1 cellular context compared by ENCODE assay signal in the genomic region with DNA sequence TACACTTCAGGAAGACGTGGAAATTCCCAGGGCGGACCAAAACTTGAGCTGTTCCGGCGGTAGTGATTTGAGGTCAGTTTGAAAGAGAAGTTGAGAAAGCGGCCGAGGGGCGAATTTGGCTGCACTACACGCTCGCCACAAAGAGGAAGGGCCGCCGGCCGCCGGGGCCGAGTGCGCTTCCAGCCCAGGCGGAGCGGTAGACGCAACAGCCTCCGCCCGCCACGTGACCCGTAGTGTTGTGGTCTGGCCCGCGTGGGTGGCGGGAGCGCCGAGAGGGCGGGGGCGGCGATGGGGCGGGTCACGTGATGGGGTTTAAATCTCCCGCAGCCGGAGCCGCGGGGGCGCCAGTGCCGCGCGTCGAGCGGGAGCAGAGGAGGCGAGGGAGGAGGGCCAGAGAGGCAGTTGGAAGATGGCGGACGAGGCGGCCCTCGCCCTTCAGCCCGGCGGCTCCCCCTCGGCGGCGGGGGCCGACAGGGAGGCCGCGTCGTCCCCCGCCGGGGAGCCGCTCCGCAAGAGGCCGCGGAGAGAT.
TF ChIP-seq lines count a peak whose summit lies in the region.

A gene (plus strand): TSS at position 344 of the 529 bp plus-strand sequence. CDS start 66 bp downstream, at position 410.

TF ChIP-seq in K562, 482 proteins besides CTCF, POLR2A, EP300 and RAD21 (continued from another document and continues in another):
- TF ChIP-seq, protein P1, sequence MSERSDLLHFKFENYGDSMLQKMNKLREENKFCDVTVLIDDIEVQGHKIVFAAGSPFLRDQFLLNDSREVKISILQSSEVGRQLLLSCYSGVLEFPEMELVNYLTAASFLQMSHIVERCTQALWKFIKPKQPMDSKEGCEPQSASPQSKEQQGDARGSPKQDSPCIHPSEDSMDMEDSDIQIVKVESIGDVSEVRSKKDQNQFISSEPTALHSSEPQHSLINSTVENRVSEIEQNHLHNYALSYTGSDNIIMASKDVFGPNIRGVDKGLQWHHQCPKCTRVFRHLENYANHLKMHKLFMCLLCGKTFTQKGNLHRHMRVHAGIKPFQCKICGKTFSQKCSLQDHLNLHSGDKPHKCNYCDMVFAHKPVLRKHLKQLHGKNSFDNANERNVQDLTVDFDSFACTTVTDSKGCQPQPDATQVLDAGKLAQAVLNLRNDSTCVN (CRISPR knock-in tag; IDR thresholded peaks at IDR 0.05) = no peak
- TF ChIP-seq, protein P2, sequence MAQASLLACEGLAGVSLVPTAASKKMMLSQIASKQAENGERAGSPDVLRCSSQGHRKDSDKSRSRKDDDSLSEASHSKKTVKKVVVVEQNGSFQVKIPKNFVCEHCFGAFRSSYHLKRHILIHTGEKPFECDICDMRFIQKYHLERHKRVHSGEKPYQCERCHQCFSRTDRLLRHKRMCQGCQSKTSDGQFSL (CRISPR knock-in tag; IDR thresholded peaks at IDR 0.05) = peak; percentile 62; the same call in 1 of the 2 replicates
- TF ChIP-seq, protein P2 (tag; IDR thresholded peaks at IDR 0.05) = no peak
- TF ChIP-seq ZNF586 (CRISPR knock-in tag; conservative IDR thresholded peaks at IDR 0.05) (no peak), PML (IDR thresholded peaks at IDR 0.05; ENCODE audit: low read length) (peak; percentile 71; the same call in 1 of the 2 replicates), DNMT1 (IDR thresholded peaks at IDR 0.05) (no peak), NR3C1 (CRISPR knock-in tag; IDR thresholded peaks at IDR 0.05) (no peak), FOXM1 (IDR thresholded peaks at IDR 0.05; ENCODE audit: low read depth) (peak; percentile 23; the same call in 1 of the 2 replicates), FOXM1 (CRISPR knock-in tag; IDR thresholded peaks at IDR 0.05; ENCODE audit: low read depth) (peak; percentile 53; the same call in 1 of the 2 replicates), NEUROD1 (IDR thresholded peaks at IDR 0.05; ENCODE audit: borderline replicate concordance, low read depth, low read length, partially characterized antibody) (peak; percentile 74), MCM2 (IDR thresholded peaks at IDR 0.05; ENCODE audit: low read depth) (no peak), RBM17 (IDR thresholded peaks at IDR 0.05; ENCODE audit: borderline replicate concordance, low read depth, low read length) (no peak), KLF10 (CRISPR knock-in tag; IDR thresholded peaks at IDR 0.05) (no peak), MTA3 (IDR thresholded peaks at IDR 0.05; ENCODE audit: borderline replicate concordance) (peak; percentile 57), BMI1 (IDR thresholded peaks at IDR 0.05; ENCODE audit: low read length) (no peak), ELF2 (CRISPR knock-in tag; IDR thresholded peaks at IDR 0.05) (no peak), RBBP5 (IDR thresholded peaks at IDR 0.05; ENCODE audit: borderline replicate concordance, insufficient read depth, low read length, poor library complexity, severe bottlenecking) (peak; percentile 89), MEF2D (tag; conservative IDR thresholded peaks at IDR 0.05; ENCODE audit: low read depth) (peak; percentile 69), ERF (CRISPR knock-in tag; IDR thresholded peaks at IDR 0.05) (0 out of 2 replicates have a peak, but pooled peaks have one; percentile 19), GABPB1 (CRISPR knock-in tag; IDR thresholded peaks at IDR 0.05) (peak; percentile 75), NRF1 (conservative IDR thresholded peaks at IDR 0.05 in 1 of 2, IDR thresholded peaks at IDR 0.05 in 1 of 2) (no peak), U2AF1 (optimal IDR thresholded peaks at IDR 0.05; ENCODE audit: low read depth, low read length) (peak; percentile 32), NR2C2 (CRISPR knock-in tag; IDR thresholded peaks at IDR 0.05) (0 out of 2 replicates have a peak, but pooled peaks have one; percentile 57), NR2C2 (tag; IDR thresholded peaks at IDR 0.05) (peak; percentile 84)
- TF ChIP-seq, protein P3, sequence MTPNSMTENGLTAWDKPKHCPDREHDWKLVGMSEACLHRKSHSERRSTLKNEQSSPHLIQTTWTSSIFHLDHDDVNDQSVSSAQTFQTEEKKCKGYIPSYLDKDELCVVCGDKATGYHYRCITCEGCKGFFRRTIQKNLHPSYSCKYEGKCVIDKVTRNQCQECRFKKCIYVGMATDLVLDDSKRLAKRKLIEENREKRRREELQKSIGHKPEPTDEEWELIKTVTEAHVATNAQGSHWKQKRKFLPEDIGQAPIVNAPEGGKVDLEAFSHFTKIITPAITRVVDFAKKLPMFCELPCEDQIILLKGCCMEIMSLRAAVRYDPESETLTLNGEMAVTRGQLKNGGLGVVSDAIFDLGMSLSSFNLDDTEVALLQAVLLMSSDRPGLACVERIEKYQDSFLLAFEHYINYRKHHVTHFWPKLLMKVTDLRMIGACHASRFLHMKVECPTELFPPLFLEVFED (CRISPR knock-in tag; conservative IDR thresholded peaks at IDR 0.05) = no peak
- TF ChIP-seq, protein P4, sequence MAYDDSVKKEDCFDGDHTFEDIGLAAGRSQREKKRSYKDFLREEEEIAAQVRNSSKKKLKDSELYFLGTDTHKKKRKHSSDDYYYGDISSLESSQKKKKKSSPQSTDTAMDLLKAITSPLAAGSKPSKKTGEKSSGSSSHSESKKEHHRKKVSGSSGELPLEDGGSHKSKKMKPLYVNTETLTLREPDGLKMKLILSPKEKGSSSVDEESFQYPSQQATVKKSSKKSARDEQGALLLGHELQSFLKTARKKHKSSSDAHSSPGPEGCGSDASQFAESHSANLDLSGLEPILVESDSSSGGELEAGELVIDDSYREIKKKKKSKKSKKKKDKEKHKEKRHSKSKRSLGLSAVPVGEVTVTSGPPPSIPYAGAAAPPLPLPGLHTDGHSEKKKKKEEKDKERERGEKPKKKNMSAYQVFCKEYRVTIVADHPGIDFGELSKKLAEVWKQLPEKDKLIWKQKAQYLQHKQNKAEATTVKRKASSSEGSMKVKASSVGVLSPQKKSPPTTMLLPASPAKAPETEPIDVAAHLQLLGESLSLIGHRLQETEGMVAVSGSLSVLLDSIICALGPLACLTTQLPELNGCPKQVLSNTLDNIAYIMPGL (CRISPR knock-in tag; IDR thresholded peaks at IDR 0.05) = 0 out of 2 replicates have a peak, but pooled peaks have one; percentile 56
- TF ChIP-seq, protein P5, sequence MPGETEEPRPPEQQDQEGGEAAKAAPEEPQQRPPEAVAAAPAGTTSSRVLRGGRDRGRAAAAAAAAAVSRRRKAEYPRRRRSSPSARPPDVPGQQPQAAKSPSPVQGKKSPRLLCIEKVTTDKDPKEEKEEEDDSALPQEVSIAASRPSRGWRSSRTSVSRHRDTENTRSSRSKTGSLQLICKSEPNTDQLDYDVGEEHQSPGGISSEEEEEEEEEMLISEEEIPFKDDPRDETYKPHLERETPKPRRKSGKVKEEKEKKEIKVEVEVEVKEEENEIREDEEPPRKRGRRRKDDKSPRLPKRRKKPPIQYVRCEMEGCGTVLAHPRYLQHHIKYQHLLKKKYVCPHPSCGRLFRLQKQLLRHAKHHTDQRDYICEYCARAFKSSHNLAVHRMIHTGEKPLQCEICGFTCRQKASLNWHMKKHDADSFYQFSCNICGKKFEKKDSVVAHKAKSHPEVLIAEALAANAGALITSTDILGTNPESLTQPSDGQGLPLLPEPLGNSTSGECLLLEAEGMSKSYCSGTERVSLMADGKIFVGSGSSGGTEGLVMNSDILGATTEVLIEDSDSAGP (CRISPR knock-in tag; IDR thresholded peaks at IDR 0.05) = peak; percentile 53; the same call in 1 of the 2 replicates
- TF ChIP-seq, protein P6, sequence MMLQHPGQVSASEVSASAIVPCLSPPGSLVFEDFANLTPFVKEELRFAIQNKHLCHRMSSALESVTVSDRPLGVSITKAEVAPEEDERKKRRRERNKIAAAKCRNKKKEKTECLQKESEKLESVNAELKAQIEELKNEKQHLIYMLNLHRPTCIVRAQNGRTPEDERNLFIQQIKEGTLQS (IDR thresholded peaks at IDR 0.05) = peak; percentile 65
- TF ChIP-seq, protein P6 (CRISPR knock-in tag; conservative IDR thresholded peaks at IDR 0.05) = peak; percentile 39; the same call in 1 of the 2 replicates
- TF ChIP-seq, protein P7, sequence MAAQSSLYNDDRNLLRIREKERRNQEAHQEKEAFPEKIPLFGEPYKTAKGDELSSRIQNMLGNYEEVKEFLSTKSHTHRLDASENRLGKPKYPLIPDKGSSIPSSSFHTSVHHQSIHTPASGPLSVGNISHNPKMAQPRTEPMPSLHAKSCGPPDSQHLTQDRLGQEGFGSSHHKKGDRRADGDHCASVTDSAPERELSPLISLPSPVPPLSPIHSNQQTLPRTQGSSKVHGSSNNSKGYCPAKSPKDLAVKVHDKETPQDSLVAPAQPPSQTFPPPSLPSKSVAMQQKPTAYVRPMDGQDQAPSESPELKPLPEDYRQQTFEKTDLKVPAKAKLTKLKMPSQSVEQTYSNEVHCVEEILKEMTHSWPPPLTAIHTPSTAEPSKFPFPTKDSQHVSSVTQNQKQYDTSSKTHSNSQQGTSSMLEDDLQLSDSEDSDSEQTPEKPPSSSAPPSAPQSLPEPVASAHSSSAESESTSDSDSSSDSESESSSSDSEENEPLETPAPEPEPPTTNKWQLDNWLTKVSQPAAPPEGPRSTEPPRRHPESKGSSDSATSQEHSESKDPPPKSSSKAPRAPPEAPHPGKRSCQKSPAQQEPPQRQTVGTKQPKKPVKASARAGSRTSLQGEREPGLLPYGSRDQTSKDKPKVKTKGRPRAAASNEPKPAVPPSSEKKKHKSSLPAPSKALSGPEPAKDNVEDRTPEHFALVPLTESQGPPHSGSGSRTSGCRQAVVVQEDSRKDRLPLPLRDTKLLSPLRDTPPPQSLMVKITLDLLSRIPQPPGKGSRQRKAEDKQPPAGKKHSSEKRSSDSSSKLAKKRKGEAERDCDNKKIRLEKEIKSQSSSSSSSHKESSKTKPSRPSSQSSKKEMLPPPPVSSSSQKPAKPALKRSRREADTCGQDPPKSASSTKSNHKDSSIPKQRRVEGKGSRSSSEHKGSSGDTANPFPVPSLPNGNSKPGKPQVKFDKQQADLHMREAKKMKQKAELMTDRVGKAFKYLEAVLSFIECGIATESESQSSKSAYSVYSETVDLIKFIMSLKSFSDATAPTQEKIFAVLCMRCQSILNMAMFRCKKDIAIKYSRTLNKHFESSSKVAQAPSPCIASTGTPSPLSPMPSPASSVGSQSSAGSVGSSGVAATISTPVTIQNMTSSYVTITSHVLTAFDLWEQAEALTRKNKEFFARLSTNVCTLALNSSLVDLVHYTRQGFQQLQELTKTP (IDR thresholded peaks at IDR 0.05; ENCODE audit: low read depth in 1 of 2, partially characterized antibody in 2 of 2) = peak in 1 of 2 experiments; percentile 51
- TF ChIP-seq, protein P8, sequence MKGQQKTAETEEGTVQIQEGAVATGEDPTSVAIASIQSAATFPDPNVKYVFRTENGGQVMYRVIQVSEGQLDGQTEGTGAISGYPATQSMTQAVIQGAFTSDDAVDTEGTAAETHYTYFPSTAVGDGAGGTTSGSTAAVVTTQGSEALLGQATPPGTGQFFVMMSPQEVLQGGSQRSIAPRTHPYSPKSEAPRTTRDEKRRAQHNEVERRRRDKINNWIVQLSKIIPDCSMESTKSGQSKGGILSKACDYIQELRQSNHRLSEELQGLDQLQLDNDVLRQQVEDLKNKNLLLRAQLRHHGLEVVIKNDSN (CRISPR knock-in tag; IDR thresholded peaks at IDR 0.05) = peak; percentile 99
- TF ChIP-seq, protein P9, sequence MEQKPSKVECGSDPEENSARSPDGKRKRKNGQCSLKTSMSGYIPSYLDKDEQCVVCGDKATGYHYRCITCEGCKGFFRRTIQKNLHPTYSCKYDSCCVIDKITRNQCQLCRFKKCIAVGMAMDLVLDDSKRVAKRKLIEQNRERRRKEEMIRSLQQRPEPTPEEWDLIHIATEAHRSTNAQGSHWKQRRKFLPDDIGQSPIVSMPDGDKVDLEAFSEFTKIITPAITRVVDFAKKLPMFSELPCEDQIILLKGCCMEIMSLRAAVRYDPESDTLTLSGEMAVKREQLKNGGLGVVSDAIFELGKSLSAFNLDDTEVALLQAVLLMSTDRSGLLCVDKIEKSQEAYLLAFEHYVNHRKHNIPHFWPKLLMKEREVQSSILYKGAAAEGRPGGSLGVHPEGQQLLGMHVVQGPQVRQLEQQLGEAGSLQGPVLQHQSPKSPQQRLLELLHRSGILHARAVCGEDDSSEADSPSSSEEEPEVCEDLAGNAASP (IDR thresholded peaks at IDR 0.05) = no peak
- TF ChIP-seq, protein P10, sequence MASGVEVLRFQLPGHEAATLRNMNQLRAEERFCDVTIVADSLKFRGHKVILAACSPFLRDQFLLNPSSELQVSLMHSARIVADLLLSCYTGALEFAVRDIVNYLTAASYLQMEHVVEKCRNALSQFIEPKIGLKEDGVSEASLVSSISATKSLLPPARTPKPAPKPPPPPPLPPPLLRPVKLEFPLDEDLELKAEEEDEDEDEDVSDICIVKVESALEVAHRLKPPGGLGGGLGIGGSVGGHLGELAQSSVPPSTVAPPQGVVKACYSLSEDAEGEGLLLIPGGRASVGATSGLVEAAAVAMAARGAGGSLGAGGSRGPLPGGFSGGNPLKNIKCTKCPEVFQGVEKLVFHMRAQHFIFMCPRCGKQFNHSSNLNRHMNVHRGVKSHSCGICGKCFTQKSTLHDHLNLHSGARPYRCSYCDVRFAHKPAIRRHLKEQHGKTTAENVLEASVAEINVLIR (CRISPR knock-in tag; IDR thresholded peaks at IDR 0.05) = peak; percentile 63
- TF ChIP-seq, protein P11, sequence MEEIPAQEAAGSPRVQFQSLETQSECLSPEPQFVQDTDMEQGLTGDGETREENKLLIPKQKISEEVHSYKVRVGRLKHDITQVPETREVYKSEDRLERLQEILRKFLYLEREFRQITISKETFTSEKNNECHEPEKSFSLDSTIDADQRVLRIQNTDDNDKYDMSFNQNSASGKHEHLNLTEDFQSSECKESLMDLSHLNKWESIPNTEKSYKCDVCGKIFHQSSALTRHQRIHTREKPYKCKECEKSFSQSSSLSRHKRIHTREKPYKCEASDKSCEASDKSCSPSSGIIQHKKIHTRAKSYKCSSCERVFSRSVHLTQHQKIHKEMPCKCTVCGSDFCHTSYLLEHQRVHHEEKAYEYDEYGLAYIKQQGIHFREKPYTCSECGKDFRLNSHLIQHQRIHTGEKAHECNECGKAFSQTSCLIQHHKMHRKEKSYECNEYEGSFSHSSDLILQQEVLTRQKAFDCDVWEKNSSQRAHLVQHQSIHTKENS (CRISPR knock-in tag; IDR thresholded peaks at IDR 0.05) = no peak
- TF ChIP-seq, protein P12, sequence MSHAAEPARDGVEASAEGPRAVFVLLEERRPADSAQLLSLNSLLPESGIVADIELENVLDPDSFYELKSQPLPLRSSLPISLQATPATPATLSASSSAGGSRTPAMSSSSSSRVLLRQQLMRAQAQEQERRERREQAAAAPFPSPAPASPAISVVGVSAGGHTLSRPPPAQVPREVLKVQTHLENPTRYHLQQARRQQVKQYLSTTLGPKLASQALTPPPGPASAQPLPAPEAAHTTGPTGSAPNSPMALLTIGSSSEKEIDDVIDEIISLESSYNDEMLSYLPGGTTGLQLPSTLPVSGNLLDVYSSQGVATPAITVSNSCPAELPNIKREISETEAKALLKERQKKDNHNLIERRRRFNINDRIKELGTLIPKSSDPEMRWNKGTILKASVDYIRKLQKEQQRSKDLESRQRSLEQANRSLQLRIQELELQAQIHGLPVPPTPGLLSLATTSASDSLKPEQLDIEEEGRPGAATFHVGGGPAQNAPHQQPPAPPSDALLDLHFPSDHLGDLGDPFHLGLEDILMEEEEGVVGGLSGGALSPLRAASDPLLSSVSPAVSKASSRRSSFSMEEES (CRISPR knock-in tag; IDR thresholded peaks at IDR 0.05) = peak; percentile 100
